In the genomic region with DNA sequence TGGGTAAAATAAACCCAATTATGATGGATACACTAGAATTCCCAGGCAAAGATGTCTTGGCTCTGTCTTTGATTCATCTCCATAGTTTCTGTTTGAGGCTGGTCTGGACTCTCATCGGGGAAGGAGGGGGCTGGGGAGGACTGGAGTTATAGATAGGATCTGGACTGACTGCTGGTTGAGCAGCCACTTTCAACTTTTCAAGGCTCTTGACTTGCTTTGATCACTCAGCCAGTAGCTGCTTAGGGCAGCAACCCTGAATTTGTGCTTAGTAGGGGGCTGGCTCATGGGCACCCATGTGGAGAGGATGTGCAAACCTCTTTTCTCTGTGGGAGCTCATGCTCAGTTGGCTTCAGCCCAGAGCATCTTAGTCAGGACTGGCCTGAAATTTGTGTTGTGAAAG, we compare ENCODE assay signal across 1 cellular context.
TF ChIP-seq lines count a peak whose summit lies in the region.

No MANE protein-coding gene starts in this region.

TF ChIP-seq in GM12878, 131 proteins besides CTCF, POLR2A, EP300 and RAD21 (continued from another document):
- TF ChIP-seq, protein P1, sequence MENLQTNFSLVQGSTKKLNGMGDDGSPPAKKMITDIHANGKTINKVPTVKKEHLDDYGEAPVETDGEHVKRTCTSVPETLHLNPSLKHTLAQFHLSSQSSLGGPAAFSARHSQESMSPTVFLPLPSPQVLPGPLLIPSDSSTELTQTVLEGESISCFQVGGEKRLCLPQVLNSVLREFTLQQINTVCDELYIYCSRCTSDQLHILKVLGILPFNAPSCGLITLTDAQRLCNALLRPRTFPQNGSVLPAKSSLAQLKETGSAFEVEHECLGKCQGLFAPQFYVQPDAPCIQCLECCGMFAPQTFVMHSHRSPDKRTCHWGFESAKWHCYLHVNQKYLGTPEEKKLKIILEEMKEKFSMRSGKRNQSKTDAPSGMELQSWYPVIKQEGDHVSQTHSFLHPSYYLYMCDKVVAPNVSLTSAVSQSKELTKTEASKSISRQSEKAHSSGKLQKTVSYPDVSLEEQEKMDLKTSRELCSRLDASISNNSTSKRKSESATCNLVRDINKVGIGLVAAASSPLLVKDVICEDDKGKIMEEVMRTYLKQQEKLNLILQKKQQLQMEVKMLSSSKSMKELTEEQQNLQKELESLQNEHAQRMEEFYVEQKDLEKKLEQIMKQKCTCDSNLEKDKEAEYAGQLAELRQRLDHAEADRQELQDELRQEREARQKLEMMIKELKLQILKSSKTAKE (IDR thresholded peaks at IDR 0.05; ENCODE audit: low read depth, poor library complexity, severe bottlenecking): peak; percentile 27
- TF ChIP-seq CBX5 (IDR thresholded peaks at IDR 0.05; ENCODE audit: low read depth): peak; percentile 69; the same call in 1 of the 2 replicates
- TF ChIP-seq, protein P2, sequence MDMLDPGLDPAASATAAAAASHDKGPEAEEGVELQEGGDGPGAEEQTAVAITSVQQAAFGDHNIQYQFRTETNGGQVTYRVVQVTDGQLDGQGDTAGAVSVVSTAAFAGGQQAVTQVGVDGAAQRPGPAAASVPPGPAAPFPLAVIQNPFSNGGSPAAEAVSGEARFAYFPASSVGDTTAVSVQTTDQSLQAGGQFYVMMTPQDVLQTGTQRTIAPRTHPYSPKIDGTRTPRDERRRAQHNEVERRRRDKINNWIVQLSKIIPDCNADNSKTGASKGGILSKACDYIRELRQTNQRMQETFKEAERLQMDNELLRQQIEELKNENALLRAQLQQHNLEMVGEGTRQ (IDR thresholded peaks at IDR 0.05; ENCODE audit: borderline replicate concordance, low read depth, low read length): no peak
- TF ChIP-seq RELA (IDR thresholded peaks at IDR 0.05; ENCODE audit: borderline replicate concordance, partially characterized antibody): no peak
- TF ChIP-seq SUZ12 (IDR thresholded peaks at IDR 0.05; ENCODE audit: unreplicated experiment): no peak
- TF ChIP-seq MXI1 (IDR thresholded peaks at IDR 0.05; ENCODE audit: low read depth, low read length): no peak
- TF ChIP-seq DPF2 (IDR thresholded peaks at IDR 0.05): 0 out of 2 replicates have a peak, but pooled peaks have one; percentile 38
- TF ChIP-seq, protein P3, sequence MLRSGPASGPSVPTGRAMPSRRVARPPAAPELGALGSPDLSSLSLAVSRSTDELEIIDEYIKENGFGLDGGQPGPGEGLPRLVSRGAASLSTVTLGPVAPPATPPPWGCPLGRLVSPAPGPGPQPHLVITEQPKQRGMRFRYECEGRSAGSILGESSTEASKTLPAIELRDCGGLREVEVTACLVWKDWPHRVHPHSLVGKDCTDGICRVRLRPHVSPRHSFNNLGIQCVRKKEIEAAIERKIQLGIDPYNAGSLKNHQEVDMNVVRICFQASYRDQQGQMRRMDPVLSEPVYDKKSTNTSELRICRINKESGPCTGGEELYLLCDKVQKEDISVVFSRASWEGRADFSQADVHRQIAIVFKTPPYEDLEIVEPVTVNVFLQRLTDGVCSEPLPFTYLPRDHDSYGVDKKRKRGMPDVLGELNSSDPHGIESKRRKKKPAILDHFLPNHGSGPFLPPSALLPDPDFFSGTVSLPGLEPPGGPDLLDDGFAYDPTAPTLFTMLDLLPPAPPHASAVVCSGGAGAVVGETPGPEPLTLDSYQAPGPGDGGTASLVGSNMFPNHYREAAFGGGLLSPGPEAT (IDR thresholded peaks at IDR 0.05; ENCODE audit: low read depth): no peak
- TF ChIP-seq, protein P4, sequence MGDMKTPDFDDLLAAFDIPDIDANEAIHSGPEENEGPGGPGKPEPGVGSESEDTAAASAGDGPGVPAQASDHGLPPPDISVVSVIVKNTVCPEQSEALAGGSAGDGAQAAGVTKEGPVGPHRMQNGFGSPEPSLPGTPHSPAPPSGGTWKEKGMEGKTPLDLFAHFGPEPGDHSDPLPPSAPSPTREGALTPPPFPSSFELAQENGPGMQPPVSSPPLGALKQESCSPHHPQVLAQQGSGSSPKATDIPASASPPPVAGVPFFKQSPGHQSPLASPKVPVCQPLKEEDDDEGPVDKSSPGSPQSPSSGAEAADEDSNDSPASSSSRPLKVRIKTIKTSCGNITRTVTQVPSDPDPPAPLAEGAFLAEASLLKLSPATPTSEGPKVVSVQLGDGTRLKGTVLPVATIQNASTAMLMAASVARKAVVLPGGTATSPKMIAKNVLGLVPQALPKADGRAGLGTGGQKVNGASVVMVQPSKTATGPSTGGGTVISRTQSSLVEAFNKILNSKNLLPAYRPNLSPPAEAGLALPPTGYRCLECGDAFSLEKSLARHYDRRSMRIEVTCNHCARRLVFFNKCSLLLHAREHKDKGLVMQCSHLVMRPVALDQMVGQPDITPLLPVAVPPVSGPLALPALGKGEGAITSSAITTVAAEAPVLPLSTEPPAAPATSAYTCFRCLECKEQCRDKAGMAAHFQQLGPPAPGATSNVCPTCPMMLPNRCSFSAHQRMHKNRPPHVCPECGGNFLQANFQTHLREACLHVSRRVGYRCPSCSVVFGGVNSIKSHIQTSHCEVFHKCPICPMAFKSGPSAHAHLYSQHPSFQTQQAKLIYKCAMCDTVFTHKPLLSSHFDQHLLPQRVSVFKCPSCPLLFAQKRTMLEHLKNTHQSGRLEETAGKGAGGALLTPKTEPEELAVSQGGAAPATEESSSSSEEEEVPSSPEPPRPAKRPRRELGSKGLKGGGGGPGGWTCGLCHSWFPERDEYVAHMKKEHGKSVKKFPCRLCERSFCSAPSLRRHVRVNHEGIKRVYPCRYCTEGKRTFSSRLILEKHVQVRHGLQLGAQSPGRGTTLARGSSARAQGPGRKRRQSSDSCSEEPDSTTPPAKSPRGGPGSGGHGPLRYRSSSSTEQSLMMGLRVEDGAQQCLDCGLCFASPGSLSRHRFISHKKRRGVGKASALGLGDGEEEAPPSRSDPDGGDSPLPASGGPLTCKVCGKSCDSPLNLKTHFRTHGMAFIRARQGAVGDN (IDR thresholded peaks at IDR 0.05): peak; percentile 54; the same call in 1 of the 2 replicates
- TF ChIP-seq BHLHE40 (IDR thresholded peaks at IDR 0.05; ENCODE audit: borderline replicate concordance in 1 of 2, low read depth in 2 of 2, low read length in 1 of 2): peak in 1 of 2 experiments; percentile 19; a peak in 1 of 4 replicates
- TF ChIP-seq MEF2A (IDR thresholded peaks at IDR 0.05; ENCODE audit: insufficient read depth, low read depth, low read length): 0 out of 2 replicates have a peak, but pooled peaks have one; percentile 5
- peak; percentile 47; the same call in 1 of the 2 replicates for TF ChIP-seq IKZF1 (conservative IDR thresholded peaks at IDR 0.05)
- peak; percentile 29 for TF ChIP-seq EED (IDR thresholded peaks at IDR 0.05; ENCODE audit: low read depth)
- peak; percentile 64; the same call in 1 of the 2 replicates for TF ChIP-seq MTA2 (IDR thresholded peaks at IDR 0.05; ENCODE audit: low read depth)
- no peak for TF ChIP-seq JUNB (IDR thresholded peaks at IDR 0.05)
- TF ChIP-seq MEF2B (IDR thresholded peaks at IDR 0.05; ENCODE audit: partially characterized antibody, poor library complexity, severe bottlenecking): no peak
- 0 out of 2 replicates have a peak, but pooled peaks have one; percentile 1 for TF ChIP-seq SMC3 (IDR thresholded peaks at IDR 0.05; ENCODE audit: borderline replicate concordance, low read length)
- TF ChIP-seq IKZF2 (IDR thresholded peaks at IDR 0.05): peak in 1 of 2 experiments; percentile 24; a peak in 2 of 4 replicates
- peak; percentile 51; the same call in 1 of the 2 replicates for TF ChIP-seq PAX5 (IDR thresholded peaks at IDR 0.05; ENCODE audit: borderline replicate concordance, low read depth, low read length)
